In the genomic region with DNA sequence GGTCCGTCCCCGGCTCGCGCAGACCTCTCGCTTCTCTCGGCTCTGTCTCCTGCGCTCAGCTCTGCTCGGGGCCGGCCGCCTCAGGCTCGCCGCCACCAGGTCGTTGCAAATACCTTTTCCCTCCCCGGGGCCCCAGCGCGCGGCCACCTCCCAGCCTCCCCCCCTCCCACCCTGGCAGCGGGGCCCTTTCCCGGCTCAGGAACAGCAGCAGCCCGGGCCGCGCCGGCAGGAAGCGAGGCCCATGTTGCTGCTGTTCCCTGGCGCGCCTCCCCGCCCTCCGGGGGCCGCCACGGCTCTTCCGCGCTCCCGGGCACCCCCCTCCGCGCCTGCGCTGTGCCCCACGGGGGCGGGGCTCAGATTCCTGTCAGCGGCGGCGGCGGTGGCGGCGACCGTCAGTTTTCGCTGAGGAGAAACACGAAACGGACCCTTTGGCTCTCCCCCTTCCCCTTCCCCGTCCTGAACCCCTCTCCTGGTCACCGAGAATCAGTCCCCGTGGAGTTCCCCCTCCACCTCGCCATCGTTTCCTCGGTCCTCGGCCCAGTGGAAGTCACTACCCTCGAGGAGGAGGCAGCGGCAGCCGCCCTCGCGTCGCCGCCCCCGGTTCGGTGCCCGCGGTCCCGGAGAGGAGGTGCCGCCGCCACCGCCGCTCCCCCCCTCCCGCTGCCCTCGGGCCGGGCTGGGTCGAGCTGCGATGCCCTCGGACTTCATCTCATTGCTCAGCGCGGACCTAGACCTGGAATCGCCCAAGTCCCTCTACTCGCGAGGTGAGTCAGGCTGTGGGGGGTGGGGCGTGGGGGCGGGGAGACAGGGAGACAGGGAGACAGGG, we compare ENCODE assay signal across 1 cellular context.
TF ChIP-seq lines count a peak whose summit lies in the region.

A gene with protein sequence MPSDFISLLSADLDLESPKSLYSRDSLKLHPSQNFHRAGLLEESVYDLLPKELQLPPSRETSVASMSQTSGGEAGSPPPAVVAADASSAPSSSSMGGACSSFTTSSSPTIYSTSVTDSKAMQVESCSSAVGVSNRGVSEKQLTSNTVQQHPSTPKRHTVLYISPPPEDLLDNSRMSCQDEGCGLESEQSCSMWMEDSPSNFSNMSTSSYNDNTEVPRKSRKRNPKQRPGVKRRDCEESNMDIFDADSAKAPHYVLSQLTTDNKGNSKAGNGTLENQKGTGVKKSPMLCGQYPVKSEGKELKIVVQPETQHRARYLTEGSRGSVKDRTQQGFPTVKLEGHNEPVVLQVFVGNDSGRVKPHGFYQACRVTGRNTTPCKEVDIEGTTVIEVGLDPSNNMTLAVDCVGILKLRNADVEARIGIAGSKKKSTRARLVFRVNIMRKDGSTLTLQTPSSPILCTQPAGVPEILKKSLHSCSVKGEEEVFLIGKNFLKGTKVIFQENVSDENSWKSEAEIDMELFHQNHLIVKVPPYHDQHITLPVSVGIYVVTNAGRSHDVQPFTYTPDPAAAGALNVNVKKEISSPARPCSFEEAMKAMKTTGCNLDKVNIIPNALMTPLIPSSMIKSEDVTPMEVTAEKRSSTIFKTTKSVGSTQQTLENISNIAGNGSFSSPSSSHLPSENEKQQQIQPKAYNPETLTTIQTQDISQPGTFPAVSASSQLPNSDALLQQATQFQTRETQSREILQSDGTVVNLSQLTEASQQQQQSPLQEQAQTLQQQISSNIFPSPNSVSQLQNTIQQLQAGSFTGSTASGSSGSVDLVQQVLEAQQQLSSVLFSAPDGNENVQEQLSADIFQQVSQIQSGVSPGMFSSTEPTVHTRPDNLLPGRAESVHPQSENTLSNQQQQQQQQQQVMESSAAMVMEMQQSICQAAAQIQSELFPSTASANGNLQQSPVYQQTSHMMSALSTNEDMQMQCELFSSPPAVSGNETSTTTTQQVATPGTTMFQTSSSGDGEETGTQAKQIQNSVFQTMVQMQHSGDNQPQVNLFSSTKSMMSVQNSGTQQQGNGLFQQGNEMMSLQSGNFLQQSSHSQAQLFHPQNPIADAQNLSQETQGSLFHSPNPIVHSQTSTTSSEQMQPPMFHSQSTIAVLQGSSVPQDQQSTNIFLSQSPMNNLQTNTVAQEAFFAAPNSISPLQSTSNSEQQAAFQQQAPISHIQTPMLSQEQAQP (N-terminal part only) (plus strand): TSS at position 356 of the 826 bp plus-strand sequence. CDS start 336 bp downstream, at position 692.

TF ChIP-seq in HEK293, 187 proteins besides CTCF, POLR2A, EP300 and RAD21 (continued from another document):
- TF ChIP-seq, protein P1, sequence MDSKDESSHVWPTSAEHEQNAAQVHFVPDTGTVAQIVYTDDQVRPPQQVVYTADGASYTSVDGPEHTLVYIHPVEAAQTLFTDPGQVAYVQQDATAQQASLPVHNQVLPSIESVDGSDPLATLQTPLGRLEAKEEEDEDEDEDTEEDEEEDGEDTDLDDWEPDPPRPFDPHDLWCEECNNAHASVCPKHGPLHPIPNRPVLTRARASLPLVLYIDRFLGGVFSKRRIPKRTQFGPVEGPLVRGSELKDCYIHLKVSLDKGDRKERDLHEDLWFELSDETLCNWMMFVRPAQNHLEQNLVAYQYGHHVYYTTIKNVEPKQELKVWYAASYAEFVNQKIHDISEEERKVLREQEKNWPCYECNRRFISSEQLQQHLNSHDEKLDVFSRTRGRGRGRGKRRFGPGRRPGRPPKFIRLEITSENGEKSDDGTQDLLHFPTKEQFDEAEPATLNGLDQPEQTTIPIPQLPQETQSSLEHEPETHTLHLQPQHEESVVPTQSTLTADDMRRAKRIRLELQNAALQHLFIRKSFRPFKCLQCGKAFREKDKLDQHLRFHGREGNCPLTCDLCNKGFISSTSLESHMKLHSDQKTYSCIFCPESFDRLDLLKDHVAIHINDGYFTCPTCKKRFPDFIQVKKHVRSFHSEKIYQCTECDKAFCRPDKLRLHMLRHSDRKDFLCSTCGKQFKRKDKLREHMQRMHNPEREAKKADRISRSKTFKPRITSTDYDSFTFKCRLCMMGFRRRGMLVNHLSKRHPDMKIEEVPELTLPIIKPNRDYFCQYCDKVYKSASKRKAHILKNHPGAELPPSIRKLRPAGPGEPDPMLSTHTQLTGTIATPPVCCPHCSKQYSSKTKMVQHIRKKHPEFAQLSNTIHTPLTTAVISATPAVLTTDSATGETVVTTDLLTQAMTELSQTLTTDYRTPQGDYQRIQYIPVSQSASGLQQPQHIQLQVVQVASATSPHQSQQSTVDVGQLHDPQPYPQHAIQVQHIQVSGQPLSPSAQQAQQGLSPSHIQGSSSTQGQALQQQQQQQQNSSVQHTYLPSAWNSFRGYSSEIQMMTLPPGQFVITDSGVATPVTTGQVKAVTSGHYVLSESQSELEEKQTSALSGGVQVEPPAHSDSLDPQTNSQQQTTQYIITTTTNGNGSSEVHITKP (tag by site-specific recombination; IDR thresholded peaks at IDR 0.05) = peak; percentile 74
- no peak for TF ChIP-seq ZNF202 (tag by site-specific recombination; IDR thresholded peaks at IDR 0.05; ENCODE audit: borderline replicate concordance)
- no peak for TF ChIP-seq ZNF701 (tag by site-specific recombination; IDR thresholded peaks at IDR 0.05)
- TF ChIP-seq ZNF184 (tag by site-specific recombination; IDR thresholded peaks at IDR 0.05) = no peak
- no peak for TF ChIP-seq ZNF571 (tag by site-specific recombination; IDR thresholded peaks at IDR 0.05)
- TF ChIP-seq, protein P2, sequence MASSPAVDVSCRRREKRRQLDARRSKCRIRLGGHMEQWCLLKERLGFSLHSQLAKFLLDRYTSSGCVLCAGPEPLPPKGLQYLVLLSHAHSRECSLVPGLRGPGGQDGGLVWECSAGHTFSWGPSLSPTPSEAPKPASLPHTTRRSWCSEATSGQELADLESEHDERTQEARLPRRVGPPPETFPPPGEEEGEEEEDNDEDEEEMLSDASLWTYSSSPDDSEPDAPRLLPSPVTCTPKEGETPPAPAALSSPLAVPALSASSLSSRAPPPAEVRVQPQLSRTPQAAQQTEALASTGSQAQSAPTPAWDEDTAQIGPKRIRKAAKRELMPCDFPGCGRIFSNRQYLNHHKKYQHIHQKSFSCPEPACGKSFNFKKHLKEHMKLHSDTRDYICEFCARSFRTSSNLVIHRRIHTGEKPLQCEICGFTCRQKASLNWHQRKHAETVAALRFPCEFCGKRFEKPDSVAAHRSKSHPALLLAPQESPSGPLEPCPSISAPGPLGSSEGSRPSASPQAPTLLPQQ (tag by site-specific recombination; IDR thresholded peaks at IDR 0.05) = peak; percentile 91
- TF ChIP-seq ZNF341 (tag by site-specific recombination; IDR thresholded peaks at IDR 0.05; ENCODE audit: low read depth) = peak; percentile 99
TF ChIP-seq in HEK293: peak in this region for 42.
